In genomic region chr4:165198329-165198728, GRCh38 we compare ENCODE assay signal across 19 cellular contexts. TPM values are rescaled to one million over a fixed set of nuclear protein-coding genes. Genes with fewer than 3 reads are reported as not detected.
A peak's percentile ranks its signal among the peaks of the same experiment; 100 is the strongest.
DNase-seq lines count a peak whose midpoint lies in the region; ATAC-seq and TF ChIP-seq lines count a peak whose summit lies in the region.
"Had no signal": no experiment of that assay in that cellular context is flagged by ENCODE, and none has a peak within 500 bp of the region (broad histone marks: within the 10 kb centered on the region; RNA-seq: fewer than 3 reads in every experiment).

No MANE protein-coding gene starts in this region.

- H2BK15ac ChIP-seq in mesendoderm (replicated peaks; ENCODE audit: low read depth): no peak overlapping the region

- no peak overlapping the region for H2BK120ac ChIP-seq in mesendoderm (ENCODE audit: low read depth, low read length)

- H3K9me3 Mint-ChIP-seq in activated naive CD4-positive, alpha-beta T cell treated with anti-CD3 and anti-CD28 coated beads, Interleukin-2, amount 50 U/mL, for 72 hours: no peaks in the 10 kb centered on the region
- H3K9me3 Mint-ChIP-seq in activated naive CD4-positive, alpha-beta T cell treated with anti-CD3 and anti-CD28 coated beads for 36 hours: no peaks in the 10 kb centered on the region
- H3K9me3 Mint-ChIP-seq: HFFc6 had no signal

- H2AFZ ChIP-seq in PC-3 (ENCODE audit: low read length): no peak overlapping the region

- H3K9me3 ChIP-seq in PC-3 (ENCODE audit: low read length): no peaks in the 10 kb centered on the region
- H3K9me3 ChIP-seq: MG63, Peyer's patch had no signal

- no peak overlapping the region for H4K5ac ChIP-seq in mesendoderm (ENCODE audit: low read length)

- H2BK5ac ChIP-seq in mesendoderm (ENCODE audit: low read length): no peak overlapping the region

- CTCF ChIA-PET in activated naive CD4-positive, alpha-beta T cell treated with anti-CD3 and anti-CD28 coated beads for 36 hours (lab: Charles Lee): interaction anchor here (1.0 kb wide), 1 partner anchor 67 kb away, joined by 3 read pairs; no protein-coding TSS in a partner anchor
- CTCF ChIA-PET in PC-3 (lab: Charles Lee): no interaction called here

- H3K4me2 ChIP-seq in PC-3 (ENCODE audit: low read length): peak overlapping the region; percentile 75
- H3K4me2 ChIP-seq in mesendoderm (ENCODE audit: low read length): no peak overlapping the region

- no peak overlapping the region for H3K23ac ChIP-seq in mesendoderm (ENCODE audit: low read length)

- H3K27me3 Mint-ChIP-seq in activated naive CD4-positive, alpha-beta T cell treated with anti-CD3 and anti-CD28 coated beads for 36 hours (ENCODE audit: low read depth): no peaks in the 10 kb centered on the region

- peaks cover 23% of the 10 kb centered on the region for H3K4me1 ChIP-seq in PC-3 (ENCODE audit: insufficient read depth, low read length)
- no peaks in the 10 kb centered on the region for H3K4me1 ChIP-seq in mesendoderm (ENCODE audit: control insufficient read depth, low read depth, low read length)
- H3K4me1 ChIP-seq: Peyer's patch had no signal

- H4K8ac ChIP-seq in mesendoderm (ENCODE audit: low read depth, low read length): no peak overlapping the region

- intact Hi-C loops in activated naive CD4-positive, alpha-beta T cell treated with anti-CD3 and anti-CD28 coated beads for 36 hours (cut with micrococcal nuclease): no loop called here
- intact Hi-C loops in PC-3 (cut with micrococcal nuclease): no loop called here

- peak overlapping the region; percentile 90 for H3K27ac ChIP-seq in PC-3 (ENCODE audit: low read length)
- H3K27ac ChIP-seq in mesendoderm (ENCODE audit: low read depth, low read length): no peak overlapping the region
- H3K27ac ChIP-seq: Peyer's patch had no signal

- no peak overlapping the region for H3K56ac ChIP-seq in mesendoderm (ENCODE audit: low read length)

- POLR2A ChIA-PET in PC-3 (lab: Charles Lee; ENCODE audit: unreplicated experiment): no interaction called here

- H2AK5ac ChIP-seq in mesendoderm (ENCODE audit: low read length): no peak overlapping the region

- BruUV-seq in PC-3 (replicated peaks; lab: Mats Ljungman, UMichigan): no TSS peak

- H3K27me3 ChIP-seq in PC-3 (ENCODE audit: low read length): no peaks in the 10 kb centered on the region
- no peaks in the 10 kb centered on the region for H3K27me3 ChIP-seq in mesendoderm (ENCODE audit: insufficient read depth, low read length, poor library complexity)
- H3K27me3 ChIP-seq: MG63, Peyer's patch had no signal

- no peak for TF ChIP-seq CTCF in PC-3 (conservative IDR thresholded peaks at IDR 0.05; ENCODE audit: low read depth, low read length)
- no peak for TF ChIP-seq CTCF in epithelial cell of esophagus (IDR thresholded peaks at IDR 0.05; ENCODE audit: insufficient read depth, low read depth, low read length, missing control alignments)

- H3K18ac ChIP-seq in mesendoderm (ENCODE audit: low read length): no peak overlapping the region

- peak; percentile 76 to 81 for ATAC-seq in activated naive CD4-positive, alpha-beta T cell treated with anti-CD3 and anti-CD28 coated beads, Interleukin-2, amount 50 U/mL, for 72 hours
- no peak for ATAC-seq in PC-3
- peak; percentile 83 for ATAC-seq in stimulated activated naive CD8-positive, alpha-beta T cell treated with anti-CD3 and anti-CD28 coated beads, Interleukin-15, Interleukin-2, amounts not matched to agents 100 U/mL and 50 U/mL, for 24 hours

- H3K4me3 Mint-ChIP-seq in activated naive CD4-positive, alpha-beta T cell treated with anti-CD3 and anti-CD28 coated beads for 36 hours: no peak overlapping the region
- H3K4me3 Mint-ChIP-seq: HFFc6 had no signal

- no peak overlapping the region for H3K9ac ChIP-seq in PC-3 (ENCODE audit: low read length)
- no peak overlapping the region for H3K9ac ChIP-seq in mesendoderm (ENCODE audit: low read length)

- no peaks in the 10 kb centered on the region for H3K79me1 ChIP-seq in mesendoderm (ENCODE audit: low read length)

- no peak overlapping the region for H3K4ac ChIP-seq in mesendoderm (ENCODE audit: low read depth, low read length)

- H4K20me1 ChIP-seq in PC-3 (ENCODE audit: low read length): no peaks in the 10 kb centered on the region

- DNase-seq in activated naive CD4-positive, alpha-beta T cell treated with anti-CD3 and anti-CD28 coated beads, Interleukin-2, amount 50 U/mL, for 72 hours (ENCODE audit: low spot score in 2 of 2): no peak
- no peak for DNase-seq in activated naive CD4-positive, alpha-beta T cell treated with anti-CD3 and anti-CD28 coated beads for 36 hours
- DNase-seq in PC-3 (no peak), epithelial cell of esophagus (ENCODE audit: low read depth) (peak; percentile 42), COLO829 (ENCODE audit: low spot score) (no peak), mesendoderm (no peak), NOMO-1 (lab: John Stamatoyannopoulos, UW; ENCODE audit: unreplicated experiment in 2 of 2) (no peak)
- no peak for DNase-seq in stimulated activated naive CD8-positive, alpha-beta T cell treated with anti-CD3 and anti-CD28 coated beads, Interleukin-15, Interleukin-2, amounts not matched to agents 100 U/mL and 50 U/mL, for 24 hours
- DNase-seq: AML-193, DMS53, HFFc6, KBM-7, MG63, NCI-H1105 treated with DMSO at 0.1 percent for 48 hours, NCI-H187 treated with DMSO at 0.1 percent for 48 hours, NCI-H2171, NCI-H446 treated with DMSO at 0.1 percent for 48 hours, NCI-H774, Peyer's patch had no signal

- H3F3A ChIP-seq in PC-3 (ENCODE audit: low read length, unreplicated experiment): peaks cover 3% of the 10 kb centered on the region

- peaks cover 11% of the 10 kb centered on the region for H3K4me1 Mint-ChIP-seq in activated naive CD4-positive, alpha-beta T cell treated with anti-CD3 and anti-CD28 coated beads for 36 hours (ENCODE audit: low read depth)

- H3K36me3 ChIP-seq in PC-3 (ENCODE audit: low read depth, low read length) (no peaks in the 10 kb centered on the region), mesendoderm (ENCODE audit: control insufficient read depth, insufficient read depth, low read length) (no peaks in the 10 kb centered on the region)
- H3K36me3 ChIP-seq: MG63, Peyer's patch had no signal

- no peak overlapping the region for H3K27ac Mint-ChIP-seq in activated naive CD4-positive, alpha-beta T cell treated with anti-CD3 and anti-CD28 coated beads, Interleukin-2, amount 50 U/mL, for 72 hours
- no peak overlapping the region for H3K27ac Mint-ChIP-seq in activated naive CD4-positive, alpha-beta T cell treated with anti-CD3 and anti-CD28 coated beads for 36 hours
- H3K27ac Mint-ChIP-seq: HFFc6 had no signal

- no peak overlapping the region for H3K4me3 ChIP-seq in PC-3 (ENCODE audit: low read length)
- H3K4me3 ChIP-seq in epithelial cell of esophagus (ENCODE audit: low read length): no peak overlapping the region
- H3K4me3 ChIP-seq in mesendoderm (ENCODE audit: low read length): no peak overlapping the region
- H3K4me3 ChIP-seq: MG63, Peyer's patch had no signal

- no peaks in the 10 kb centered on the region for H3K79me2 ChIP-seq in PC-3 (ENCODE audit: low read length)
- H3K79me2 ChIP-seq in mesendoderm (ENCODE audit: control insufficient read depth, insufficient read depth, low read length): no peaks in the 10 kb centered on the region

- WGBS in mesendoderm (ENCODE audit: extremely low coverage, insufficient coverage, low lambda C conversion rate): no CpG with 5 or more reads among the region's 1 CpG

- no peaks in the 10 kb centered on the region for H3K9me2 ChIP-seq in PC-3 (replicated peaks; ENCODE audit: low read length)

- H3K36me3 Mint-ChIP-seq in activated naive CD4-positive, alpha-beta T cell treated with anti-CD3 and anti-CD28 coated beads, Interleukin-2, amount 50 U/mL, for 72 hours: no peaks in the 10 kb centered on the region
- H3K36me3 Mint-ChIP-seq in activated naive CD4-positive, alpha-beta T cell treated with anti-CD3 and anti-CD28 coated beads for 36 hours (ENCODE audit: low read depth): no peaks in the 10 kb centered on the region

RNA-seq across cellular contexts. Expression of gene KLHL2, which starts 9.0 kb away (rescaled TPM):
- total RNA-seq in activated naive CD4-positive, alpha-beta T cell treated with anti-CD3 and anti-CD28 coated beads, Interleukin-2, amount 50 U/mL, for 72 hours: 10 to 100 TPM; 32.1 to 35.1 TPM
- total RNA-seq in activated naive CD4-positive, alpha-beta T cell treated with anti-CD3 and anti-CD28 coated beads for 36 hours: 10 to 100 TPM; 36.8 to 39.2 TPM
- total RNA-seq in PC-3 (2014; rRNA removed): 10.0 and 11.0 TPM in 2 replicates
- 4.8 TPM for polyA plus RNA-seq in mesendoderm (2013, experiment 1 of 2)
- polyA plus RNA-seq in mesendoderm (2013, experiment 2 of 2): 4.5 TPM
